27 cellular contexts compared by ENCODE assay signal in the genomic region with DNA sequence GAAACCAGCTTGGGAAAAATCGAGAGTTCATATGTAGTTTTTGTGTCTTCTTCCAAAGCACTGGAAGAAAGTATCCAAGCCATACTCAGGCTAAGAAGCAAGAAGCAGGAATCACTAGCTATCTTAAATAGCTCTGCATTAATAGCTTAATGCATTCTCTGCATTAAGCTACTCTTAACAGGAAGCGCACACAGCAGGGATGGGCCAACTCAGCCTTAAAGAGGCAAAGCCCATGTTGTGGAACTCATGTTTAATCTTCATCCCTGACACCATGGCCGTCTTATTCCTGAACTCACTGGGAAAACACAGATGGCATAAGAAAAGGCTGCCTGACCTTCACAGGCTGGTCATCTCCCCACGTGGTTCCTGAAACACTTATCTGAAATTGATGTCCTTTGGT.
"Had no signal": no experiment of that assay in that cellular context is flagged by ENCODE, and none has a peak within 500 bp of the region (broad histone marks: within the 10 kb centered on the region; RNA-seq: fewer than 3 reads in every experiment).

No MANE protein-coding gene starts in this region.

- H3K4me1 ChIP-seq: left ventricle myocardium inferior, pancreas, prostate gland, sigmoid colon, spleen, suprapubic skin, tibial artery, upper lobe of right lung had no signal

- H3K27ac Mint-ChIP-seq: naive thymus-derived CD4-positive, alpha-beta T cell; natural killer cell treated with Interleukin-12 subunit alpha and Interleukin-12 subunit beta and Interleukin-15 and Interleukin-18, amount 100 ng/mL, for 72 hours; stimulated activated effector memory CD8-positive, alpha-beta T cell treated with anti-CD3 and anti-CD28 coated beads, Interleukin-12 subunit alpha, Interleukin-12 subunit beta, amount 100 ng/mL, for 72 hours; stimulated activated naive CD8-positive, alpha-beta T cell treated with anti-CD3 and anti-CD28 coated beads, Interleukin-15, Interleukin-2, amounts not matched to agents 100 ng/mL and 50 ng/mL, for 24 hours had no signal

- H3K4me3 Mint-ChIP-seq: naive thymus-derived CD4-positive, alpha-beta T cell; natural killer cell treated with Interleukin-12 subunit alpha and Interleukin-12 subunit beta and Interleukin-15 and Interleukin-18, amount 100 ng/mL, for 72 hours; stimulated activated effector memory CD8-positive, alpha-beta T cell treated with anti-CD3 and anti-CD28 coated beads, Interleukin-12 subunit alpha, Interleukin-12 subunit beta, amount 100 ng/mL, for 72 hours; stimulated activated naive CD8-positive, alpha-beta T cell treated with anti-CD3 and anti-CD28 coated beads, Interleukin-15, Interleukin-2, amounts not matched to agents 100 ng/mL and 50 ng/mL, for 24 hours had no signal

- H3K4me1 Mint-ChIP-seq: naive thymus-derived CD4-positive, alpha-beta T cell; stimulated activated effector memory CD8-positive, alpha-beta T cell treated with anti-CD3 and anti-CD28 coated beads, Interleukin-12 subunit alpha, Interleukin-12 subunit beta, amount 100 ng/mL, for 72 hours had no signal

- H3K27me3 ChIP-seq: pancreas, sigmoid colon, spleen, suprapubic skin, tibial artery, upper lobe of right lung had no signal

- H3K27me3 Mint-ChIP-seq: naive thymus-derived CD4-positive, alpha-beta T cell; natural killer cell treated with Interleukin-12 subunit alpha and Interleukin-12 subunit beta and Interleukin-15 and Interleukin-18, amount 100 ng/mL, for 72 hours; stimulated activated naive CD8-positive, alpha-beta T cell treated with anti-CD3 and anti-CD28 coated beads, Interleukin-15, Interleukin-2, amounts not matched to agents 100 ng/mL and 50 ng/mL, for 24 hours had no signal

- DNase-seq: hypothalamus; islet precursor cell; left ventricle myocardium inferior; midbrain; mucosa of descending colon; naive thymus-derived CD4-positive, alpha-beta T cell; nucleus accumbens; pancreas; posterior cingulate gyrus; retina; right cardiac atrium; sigmoid colon; small intestine; spleen; stimulated activated CD4-positive, alpha-beta T cell treated with anti-CD3 and anti-CD28 coated beads, Interleukin-4, amount 100 ng/mL, for 24 hours; stimulated activated naive CD4-positive, alpha-beta T cell; tibial artery; trophoblast cell; upper lobe of right lung had no signal

- H3K9me3 ChIP-seq: pancreas, prostate gland, thoracic aorta, upper lobe of right lung had no signal

- H3K36me3 Mint-ChIP-seq: natural killer cell treated with Interleukin-12 subunit alpha and Interleukin-12 subunit beta and Interleukin-15 and Interleukin-18, amount 100 ng/mL, for 72 hours; stimulated activated effector memory CD8-positive, alpha-beta T cell treated with anti-CD3 and anti-CD28 coated beads, Interleukin-12 subunit alpha, Interleukin-12 subunit beta, amount 100 ng/mL, for 72 hours had no signal

- H3K4me3 ChIP-seq: left ventricle myocardium inferior, lung, mucosa of descending colon, pancreas, prostate gland, sigmoid colon, spleen, suprapubic skin, thoracic aorta, tibial artery, upper lobe of right lung had no signal

- H3K27ac ChIP-seq: left ventricle myocardium inferior, pancreas, prostate gland, sigmoid colon, spleen, suprapubic skin, thoracic aorta, tibial artery, upper lobe of right lung had no signal

- H3K36me3 ChIP-seq: pancreas, prostate gland, sigmoid colon, suprapubic skin, thoracic aorta, tibial artery, upper lobe of right lung had no signal

- FAIRE-seq: pancreas, small intestine, urothelium cell line had no signal

- ATAC-seq: mucosa of descending colon; naive thymus-derived CD4-positive, alpha-beta T cell; natural killer cell treated with Interleukin-12 subunit alpha and Interleukin-12 subunit beta and Interleukin-15 and Interleukin-18, amount 100 ng/mL, for 72 hours; pancreas; right cardiac atrium; stimulated activated effector memory CD8-positive, alpha-beta T cell treated with anti-CD3 and anti-CD28 coated beads, Interleukin-12 subunit alpha, Interleukin-12 subunit beta, amount 100 ng/mL, for 72 hours; upper lobe of right lung had no signal
